Comparison of ENCODE assay signal across 1 cellular context in genomic region chr2:181992776-181993175, GRCh38.
TF ChIP-seq lines count a peak whose summit lies in the region.

No MANE protein-coding gene starts in this region.

TF ChIP-seq in GM12878, 131 proteins besides CTCF, POLR2A, EP300 and RAD21 (continued from another document and continues in another):
- TF ChIP-seq E2F4 (IDR thresholded peaks at IDR 0.05; ENCODE audit: low read depth, low read length) (no peak), ELK1 (IDR thresholded peaks at IDR 0.05; ENCODE audit: low read depth, low read length) (no peak), ZBTB33 (IDR thresholded peaks at IDR 0.05) (no peak), IRF3 (IDR thresholded peaks at IDR 0.05) (no peak), RAD51 (IDR thresholded peaks at IDR 0.05) (no peak), NR2C1 (IDR thresholded peaks at IDR 0.05) (no peak), CBFB (IDR thresholded peaks at IDR 0.05; ENCODE audit: low read depth) (0 out of 2 replicates have a peak, but pooled peaks have one; percentile 36), TCF7 (IDR thresholded peaks at IDR 0.05; ENCODE audit: borderline replicate concordance) (no peak), NFXL1 (IDR thresholded peaks at IDR 0.05; ENCODE audit: borderline replicate concordance) (no peak), E2F8 (IDR thresholded peaks at IDR 0.05; ENCODE audit: low read depth, partially characterized antibody) (no peak), ZBED1 (IDR thresholded peaks at IDR 0.05; ENCODE audit: borderline replicate concordance) (peak; percentile 65; the same call in 1 of the 2 replicates), RFX5 (IDR thresholded peaks at IDR 0.05; ENCODE audit: low read depth, low read length) (no peak), ZNF687 (IDR thresholded peaks at IDR 0.05) (no peak), TAF1 (IDR thresholded peaks at IDR 0.05; ENCODE audit: borderline replicate concordance, low read depth, low read length) (no peak), CHD2 (IDR thresholded peaks at IDR 0.05; ENCODE audit: borderline replicate concordance, low read depth, low read length) (no peak), GATAD2B (conservative IDR thresholded peaks at IDR 0.05; ENCODE audit: low read depth) (no peak), USF2 (IDR thresholded peaks at IDR 0.05; ENCODE audit: borderline replicate concordance, low read depth, low read length) (no peak), SIN3A (IDR thresholded peaks at IDR 0.05; ENCODE audit: low read depth, low read length) (no peak), CEBPZ (IDR thresholded peaks at IDR 0.05; ENCODE audit: low read depth, low read length) (no peak), SMAD5 (IDR thresholded peaks at IDR 0.05; ENCODE audit: low read depth) (no peak), MAX (IDR thresholded peaks at IDR 0.05; ENCODE audit: low read depth, low read length) (no peak), RBBP5 (conservative IDR thresholded peaks at IDR 0.05) (no peak), ZNF217 (IDR thresholded peaks at IDR 0.05) (peak; percentile 92), SIX5 (IDR thresholded peaks at IDR 0.05; ENCODE audit: low read depth, low read length, severe bottlenecking) (no peak), ZNF384 (IDR thresholded peaks at IDR 0.05; ENCODE audit: borderline replicate concordance, low read depth, low read length) (no peak), ZNF592 (IDR thresholded peaks at IDR 0.05) (no peak), USF1 (IDR thresholded peaks at IDR 0.05; ENCODE audit: borderline replicate concordance, extremely low read length, insufficient read depth, low read depth, low read length) (no peak), POU2F2 (IDR thresholded peaks at IDR 0.05; ENCODE audit: borderline replicate concordance, low read depth, low read length) (no peak), ATF3 (IDR thresholded peaks at IDR 0.05; ENCODE audit: borderline replicate concordance, extremely low read depth, low read depth, low read length) (no peak), CBX5 (IDR thresholded peaks at IDR 0.05; ENCODE audit: low read depth) (no peak), KLF5 (IDR thresholded peaks at IDR 0.05; ENCODE audit: partially characterized antibody) (no peak), CHD1 (IDR thresholded peaks at IDR 0.05; ENCODE audit: low read depth, low read length) (no peak)
